1 cellular context compared by ENCODE assay signal in the genomic region with DNA sequence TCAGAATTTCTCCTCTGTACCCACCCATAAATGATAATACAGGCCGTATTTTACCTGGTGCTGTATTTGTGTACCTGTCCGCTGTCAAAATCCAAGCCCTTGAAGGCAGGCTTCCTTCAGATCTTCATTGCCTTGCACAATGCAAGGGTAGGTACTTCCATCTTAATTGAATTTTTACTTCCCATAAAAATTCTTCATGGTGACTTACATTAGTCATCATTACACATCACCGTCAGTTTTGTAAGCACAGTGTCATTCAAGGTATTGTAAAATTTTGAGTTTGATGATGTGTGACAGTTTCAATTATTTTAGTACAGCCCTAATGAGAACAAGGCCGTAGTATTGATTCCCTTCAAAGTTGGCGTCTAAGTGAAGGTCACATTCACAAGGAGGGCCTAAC.
TF ChIP-seq lines count a peak whose summit lies in the region.

No MANE protein-coding gene starts in this region.

TF ChIP-seq in K562, 482 proteins besides CTCF, POLR2A, EP300 and RAD21 (continued from another document):
- TF ChIP-seq, protein P1, sequence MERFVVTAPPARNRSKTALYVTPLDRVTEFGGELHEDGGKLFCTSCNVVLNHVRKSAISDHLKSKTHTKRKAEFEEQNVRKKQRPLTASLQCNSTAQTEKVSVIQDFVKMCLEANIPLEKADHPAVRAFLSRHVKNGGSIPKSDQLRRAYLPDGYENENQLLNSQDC (CRISPR knock-in tag; IDR thresholded peaks at IDR 0.05) = no peak
- TF ChIP-seq, protein P2, sequence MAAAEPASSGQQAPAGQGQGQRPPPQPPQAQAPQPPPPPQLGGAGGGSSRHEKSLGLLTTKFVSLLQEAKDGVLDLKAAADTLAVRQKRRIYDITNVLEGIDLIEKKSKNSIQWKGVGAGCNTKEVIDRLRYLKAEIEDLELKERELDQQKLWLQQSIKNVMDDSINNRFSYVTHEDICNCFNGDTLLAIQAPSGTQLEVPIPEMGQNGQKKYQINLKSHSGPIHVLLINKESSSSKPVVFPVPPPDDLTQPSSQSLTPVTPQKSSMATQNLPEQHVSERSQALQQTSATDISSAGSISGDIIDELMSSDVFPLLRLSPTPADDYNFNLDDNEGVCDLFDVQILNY (CRISPR knock-in tag; IDR thresholded peaks at IDR 0.05) = no peak
- TF ChIP-seq ZNF584 (CRISPR knock-in tag; IDR thresholded peaks at IDR 0.05; ENCODE audit: low read depth) = no peak
- no peak for TF ChIP-seq SOX6 (IDR thresholded peaks at IDR 0.05)
- TF ChIP-seq TBP (optimal IDR thresholded peaks at IDR 0.05; ENCODE audit: low read depth, low read length) = no peak
- TF ChIP-seq POLR2G (IDR thresholded peaks at IDR 0.05; ENCODE audit: low read depth, low read length) = no peak
- no peak for TF ChIP-seq ASH1L (IDR thresholded peaks at IDR 0.05; ENCODE audit: borderline replicate concordance, low read depth, partially characterized antibody)
- no peak for TF ChIP-seq BCOR (IDR thresholded peaks at IDR 0.05)
- TF ChIP-seq, protein P3, sequence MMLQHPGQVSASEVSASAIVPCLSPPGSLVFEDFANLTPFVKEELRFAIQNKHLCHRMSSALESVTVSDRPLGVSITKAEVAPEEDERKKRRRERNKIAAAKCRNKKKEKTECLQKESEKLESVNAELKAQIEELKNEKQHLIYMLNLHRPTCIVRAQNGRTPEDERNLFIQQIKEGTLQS (IDR thresholded peaks at IDR 0.05) = peak; percentile 54
- TF ChIP-seq, protein P3 (CRISPR knock-in tag; conservative IDR thresholded peaks at IDR 0.05) = no peak
- no peak for TF ChIP-seq NBN (IDR thresholded peaks at IDR 0.05; ENCODE audit: low read depth)
- TF ChIP-seq TEAD1 (CRISPR knock-in tag; IDR thresholded peaks at IDR 0.05) = peak in 1 of 2 experiments; percentile 16; a peak in 1 of 4 replicates
- TF ChIP-seq ZNF3 (CRISPR knock-in tag; IDR thresholded peaks at IDR 0.05) = no peak
- TF ChIP-seq ZFPM2 (CRISPR knock-in tag; IDR thresholded peaks at IDR 0.05) = no peak
- no peak for TF ChIP-seq ZNF586 (CRISPR knock-in tag; conservative IDR thresholded peaks at IDR 0.05)
- TF ChIP-seq DNMT1 (IDR thresholded peaks at IDR 0.05) = no peak
- TF ChIP-seq IFI16 (CRISPR knock-in tag; IDR thresholded peaks at IDR 0.05) = no peak
- TF ChIP-seq, protein P4, sequence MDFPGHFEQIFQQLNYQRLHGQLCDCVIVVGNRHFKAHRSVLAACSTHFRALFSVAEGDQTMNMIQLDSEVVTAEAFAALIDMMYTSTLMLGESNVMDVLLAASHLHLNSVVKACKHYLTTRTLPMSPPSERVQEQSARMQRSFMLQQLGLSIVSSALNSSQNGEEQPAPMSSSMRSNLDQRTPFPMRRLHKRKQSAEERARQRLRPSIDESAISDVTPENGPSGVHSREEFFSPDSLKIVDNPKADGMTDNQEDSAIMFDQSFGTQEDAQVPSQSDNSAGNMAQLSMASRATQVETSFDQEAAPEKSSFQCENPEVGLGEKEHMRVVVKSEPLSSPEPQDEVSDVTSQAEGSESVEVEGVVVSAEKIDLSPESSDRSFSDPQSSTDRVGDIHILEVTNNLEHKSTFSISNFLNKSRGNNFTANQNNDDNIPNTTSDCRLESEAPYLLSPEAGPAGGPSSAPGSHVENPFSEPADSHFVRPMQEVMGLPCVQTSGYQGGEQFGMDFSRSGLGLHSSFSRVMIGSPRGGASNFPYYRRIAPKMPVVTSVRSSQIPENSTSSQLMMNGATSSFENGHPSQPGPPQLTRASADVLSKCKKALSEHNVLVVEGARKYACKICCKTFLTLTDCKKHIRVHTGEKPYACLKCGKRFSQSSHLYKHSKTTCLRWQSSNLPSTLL (IDR thresholded peaks at IDR 0.05) = no peak
- no peak for TF ChIP-seq POLR2H (tag; IDR thresholded peaks at IDR 0.05; ENCODE audit: low read depth)
- peak; percentile 34; the same call in 1 of the 2 replicates for TF ChIP-seq CEBPG (CRISPR knock-in tag; IDR thresholded peaks at IDR 0.05)
- TF ChIP-seq CEBPG (tag; conservative IDR thresholded peaks at IDR 0.05 in 1 of 2, IDR thresholded peaks at IDR 0.05 in 1 of 2) = no peak
